ENCODE assay signal across 1 cellular context in genomic region chr16:29012913-29013641, GRCh38.
TF ChIP-seq lines count a peak whose summit lies in the region.

No MANE protein-coding gene starts in this region.

TF ChIP-seq in HepG2, 621 proteins besides CTCF, POLR2A, EP300 and RAD21:
- peak; percentile 62 for TF ChIP-seq MNT (IDR thresholded peaks at IDR 0.05)
- TF ChIP-seq HDAC2 (CRISPR knock-in tag; IDR thresholded peaks at IDR 0.05) = no peak
